Comparison of ENCODE assay signal across 11 cellular contexts in the genomic region with DNA sequence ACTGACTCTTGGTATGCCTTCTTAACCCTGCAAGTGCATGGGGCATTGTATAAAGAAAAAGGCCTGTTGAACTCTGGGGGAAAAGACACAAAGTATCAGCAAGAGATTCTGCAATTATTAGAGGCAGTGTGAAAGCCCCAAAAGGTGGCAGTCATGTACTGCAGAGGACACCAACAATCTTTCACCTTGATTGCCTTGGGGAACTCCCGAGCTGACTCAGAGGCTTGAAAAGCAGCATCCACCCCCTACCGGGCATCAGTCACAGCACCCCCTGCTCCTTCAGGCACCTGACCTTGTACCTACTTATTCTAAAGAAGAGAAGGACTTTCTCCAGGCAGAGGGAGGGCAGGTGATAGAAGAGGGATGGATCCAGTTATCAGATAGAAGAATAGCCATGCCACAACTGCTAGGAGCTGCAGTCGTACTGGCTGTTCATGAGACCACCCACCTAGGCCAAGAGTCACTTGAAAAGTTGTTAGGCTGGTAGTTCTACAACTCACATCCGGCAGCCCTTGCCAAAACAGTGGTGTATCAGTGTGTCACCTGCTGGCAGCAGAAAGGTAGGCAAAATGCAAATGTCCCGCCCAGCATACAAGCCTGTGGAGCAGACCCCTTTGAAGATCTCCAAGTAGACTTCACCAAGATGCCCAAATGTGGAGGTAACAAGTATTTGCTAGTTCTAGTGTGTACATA.
DNase-seq lines count a peak whose midpoint lies in the region; ATAC-seq and TF ChIP-seq lines count a peak whose summit lies in the region.
"Had no signal": no experiment of that assay in that cellular context is flagged by ENCODE, and none has a peak within 500 bp of the region (broad histone marks: within the 10 kb centered on the region; RNA-seq: fewer than 3 reads in every experiment).

No MANE protein-coding gene starts in this region.

- peak; percentile 37 for TF ChIP-seq CTCF in epithelial cell of proximal tubule (conservative IDR thresholded peaks at IDR 0.05; ENCODE audit: low read depth, low read length)
- no peak for TF ChIP-seq CTCF in endothelial cell (IDR thresholded peaks at IDR 0.05; ENCODE audit: unreplicated experiment)

- H3K4me3 Mint-ChIP-seq in endothelial cell (ENCODE audit: unreplicated experiment), result no peak overlapping the region
- no peak overlapping the region for H3K4me3 Mint-ChIP-seq in activated T-helper 2 cell treated with anti-CD3 and anti-CD28 coated beads, Interferon-gamma antibody, Interleukin-2, Interleukin-4, amounts not matched to agents 10 μg/mL and 5 μg/mL and 100 μg/mL, durations not matched to agents 14 hours and 24 hours and 36 hours (ENCODE audit: low read depth)
- H3K4me3 Mint-ChIP-seq: IgD-negative memory B cell had no signal

- H3K27ac Mint-ChIP-seq in endothelial cell (ENCODE audit: unreplicated experiment), result no peak overlapping the region
- no peak overlapping the region for H3K27ac Mint-ChIP-seq in activated T-helper 2 cell treated with anti-CD3 and anti-CD28 coated beads, Interferon-gamma antibody, Interleukin-2, Interleukin-4, amounts not matched to agents 10 μg/mL and 5 μg/mL and 100 μg/mL, durations not matched to agents 14 hours and 24 hours and 36 hours
- H3K27ac Mint-ChIP-seq: IgD-negative memory B cell had no signal

- H3K27me3 Mint-ChIP-seq in endothelial cell (ENCODE audit: unreplicated experiment), result peaks cover 7% of the 10 kb centered on the region
- H3K27me3 Mint-ChIP-seq in activated T-helper 2 cell treated with anti-CD3 and anti-CD28 coated beads, Interferon-gamma antibody, Interleukin-2, Interleukin-4, amounts not matched to agents 10 μg/mL and 5 μg/mL and 100 μg/mL, durations not matched to agents 14 hours and 24 hours and 36 hours (ENCODE audit: low read depth), result no peaks in the 10 kb centered on the region
- H3K27me3 Mint-ChIP-seq: IgD-negative memory B cell had no signal

- peaks cover 41% of the 10 kb centered on the region for H3K9me3 Mint-ChIP-seq in endothelial cell (ENCODE audit: unreplicated experiment)
- H3K9me3 Mint-ChIP-seq in activated T-helper 2 cell treated with anti-CD3 and anti-CD28 coated beads, Interferon-gamma antibody, Interleukin-2, Interleukin-4, amounts not matched to agents 10 μg/mL and 5 μg/mL and 100 μg/mL, durations not matched to agents 14 hours and 24 hours and 36 hours, result peaks cover 9% of the 10 kb centered on the region

- intact Hi-C loops in activated T-helper 2 cell treated with anti-CD3 and anti-CD28 coated beads, Interferon-gamma antibody, Interleukin-2, Interleukin-4, amounts not matched to agents 10 μg/mL and 5 μg/mL and 100 μg/mL, durations not matched to agents 14 hours and 24 hours and 36 hours (cut with micrococcal nuclease), result no loop called here

- H3K4me1 Mint-ChIP-seq in endothelial cell (ENCODE audit: unreplicated experiment), result no peaks in the 10 kb centered on the region
- no peaks in the 10 kb centered on the region for H3K4me1 Mint-ChIP-seq in activated T-helper 2 cell treated with anti-CD3 and anti-CD28 coated beads, Interferon-gamma antibody, Interleukin-2, Interleukin-4, amounts not matched to agents 10 μg/mL and 5 μg/mL and 100 μg/mL, durations not matched to agents 14 hours and 24 hours and 36 hours (ENCODE audit: low read depth)
- H3K4me1 Mint-ChIP-seq: IgD-negative memory B cell had no signal

- no peak overlapping the region for H3K4me3 ChIP-seq in epithelial cell of proximal tubule (ENCODE audit: low read depth, low read length)
- H3K4me3 ChIP-seq: testis had no signal

- DNase-seq in HT-29 (ENCODE audit: low spot score), result peak; percentile 32
- peak; percentile 12 for DNase-seq in epithelial cell of proximal tubule (ENCODE audit: low read depth)
- DNase-seq in NCI-H2107 treated with DMSO at 0.1 percent for 48 hours (lab: John Stamatoyannopoulos, UW; ENCODE audit: unreplicated experiment), result no peak
- DNase-seq in endothelial cell (ENCODE audit: low spot score), result no peak
- no peak for DNase-seq in activated T-helper 2 cell treated with anti-CD3 and anti-CD28 coated beads, Interferon-gamma antibody, Interleukin-2, Interleukin-4, amounts not matched to agents 10 μg/mL and 5 μg/mL and 100 μg/mL, durations not matched to agents 14 hours and 24 hours and 36 hours (ENCODE audit: low spot score)
- no peak for DNase-seq in KG1 (lab: John Stamatoyannopoulos, UW)
- DNase-seq: activated effector memory CD4-positive, alpha-beta T cell treated with Interleukin-2 at 50 U/mL for 16 hours; testis had no signal

- ATAC-seq in GM18499 (IDR thresholded peaks at IDR 0.05; ENCODE audit: insufficient read depth, unreplicated experiment) (peak; percentile 60), GM21619 (IDR thresholded peaks at IDR 0.05; ENCODE audit: unreplicated experiment) (peak; percentile 85)

- H3K36me3 Mint-ChIP-seq in endothelial cell (ENCODE audit: low read depth, unreplicated experiment), result peaks cover 9% of the 10 kb centered on the region
- H3K36me3 Mint-ChIP-seq in activated T-helper 2 cell treated with anti-CD3 and anti-CD28 coated beads, Interferon-gamma antibody, Interleukin-2, Interleukin-4, amounts not matched to agents 10 μg/mL and 5 μg/mL and 100 μg/mL, durations not matched to agents 14 hours and 24 hours and 36 hours (ENCODE audit: low read depth), result no peaks in the 10 kb centered on the region
- H3K36me3 Mint-ChIP-seq: IgD-negative memory B cell had no signal

Comparison
In these comparisons a context has a peak if more than half of its experiments do, and no peak if none do; other contexts are left out.
1. DNase-seq: peak in HT-29 (single experiment) and epithelial cell of proximal tubule (single experiment); none in NCI-H2107 treated with DMSO at 0.1 percent for 48 hours (single experiment), endothelial cell (single experiment), activated T-helper 2 cell treated with anti-CD3 and anti-CD28 coated beads, Interferon-gamma antibody, Interleukin-2, Interleukin-4, amounts not matched to agents 10 μg/mL and 5 μg/mL and 100 μg/mL, durations not matched to agents 14 hours and 24 hours and 36 hours (single experiment) and KG1 (single experiment).